Comparison of ENCODE assay signal across 9 cellular contexts in genomic region chr17:7041607-7042506, GRCh38. TPM values are rescaled to one million over a fixed set of nuclear protein-coding genes. Genes with fewer than 3 reads are reported as not detected.
DNase-seq lines count a peak whose midpoint lies in the region; ATAC-seq, FAIRE-seq and TF ChIP-seq lines count a peak whose summit lies in the region.
"Had no signal": no experiment of that assay in that cellular context is flagged by ENCODE, and none has a peak within 500 bp of the region (broad histone marks: within the 10 kb centered on the region; RNA-seq: fewer than 3 reads in every experiment).

No MANE protein-coding gene starts in this region.

- TF ChIP-seq CTCF in A549 (IDR thresholded peaks at IDR 0.05) (no peak), H9 (conservative IDR thresholded peaks at IDR 0.05) (no peak), choroid plexus epithelial cell (conservative IDR thresholded peaks at IDR 0.05; ENCODE audit: low read depth, low read length) (no peak)

- H4K91ac ChIP-seq in H9 (ENCODE audit: insufficient read length, low read depth, low read length), result no peak overlapping the region

- H3K27me3 ChIP-seq in H9 (ENCODE audit: insufficient read depth, low read length) (peaks cover 6% of the 10 kb centered on the region), mesendoderm (ENCODE audit: insufficient read depth, low read length, poor library complexity) (peaks cover 7% of the 10 kb centered on the region)

- H3K79me2 ChIP-seq in H9 (ENCODE audit: insufficient read depth, low read length), result no peaks in the 10 kb centered on the region
- H3K79me2 ChIP-seq in mesendoderm (ENCODE audit: control insufficient read depth, insufficient read depth, low read length), result no peaks in the 10 kb centered on the region

- H2BK5ac ChIP-seq in H9 (ENCODE audit: insufficient read length, low read length) (no peak overlapping the region), mesendoderm (ENCODE audit: low read length) (no peak overlapping the region)

- no peaks in the 10 kb centered on the region for H3K36me3 ChIP-seq in mesendoderm (ENCODE audit: control insufficient read depth, insufficient read depth, low read length)

- H3K27me3 Mint-ChIP-seq in H9 (ENCODE audit: low read depth), result peaks cover 84% of the 10 kb centered on the region

- peak in 1 of 2 experiments; percentile 6; a peak in 1 of 6 replicates for ATAC-seq in A549
- no peak for ATAC-seq in GM21529 (IDR thresholded peaks at IDR 0.05; ENCODE audit: unreplicated experiment)

- FAIRE-seq in A549 (lab: Jason Lieb, UNC), result no peak
- FAIRE-seq: RCC 7860 had no signal

- no peak overlapping the region for H3K27ac Mint-ChIP-seq in H9

- no peak overlapping the region for H3K4me3 ChIP-seq in A549
- peak overlapping the region; percentile 53 for H3K4me3 ChIP-seq in choroid plexus epithelial cell (ENCODE audit: low read depth, low read length)
- H3K4me3 ChIP-seq in mesendoderm (ENCODE audit: low read length), result no peak overlapping the region

- H2BK120ac ChIP-seq in H9 (ENCODE audit: low read depth, low read length, poor library complexity, severe bottlenecking) (no peak overlapping the region), mesendoderm (ENCODE audit: low read depth, low read length) (no peak overlapping the region)

- H3K4ac ChIP-seq in H9 (ENCODE audit: low read depth, low read length) (no peak overlapping the region), mesendoderm (ENCODE audit: low read depth, low read length) (no peak overlapping the region)

- H3K4me1 ChIP-seq in A549 (peaks cover 26% of the 10 kb centered on the region), H9 (ENCODE audit: insufficient read depth, low read length) (no peaks in the 10 kb centered on the region), mesendoderm (ENCODE audit: control insufficient read depth, low read depth, low read length) (peaks cover 2% of the 10 kb centered on the region)

- H3K56ac ChIP-seq in H9 (ENCODE audit: insufficient read length, low read depth, low read length) (no peak overlapping the region), mesendoderm (ENCODE audit: low read length) (peak overlapping the region; percentile 83)

- H3K18ac ChIP-seq in H9 (ENCODE audit: insufficient read length, low read depth, low read length), result no peak overlapping the region
- H3K18ac ChIP-seq in mesendoderm (ENCODE audit: low read length), result no peak overlapping the region

- H3K4me3 Mint-ChIP-seq in H9, result peak overlapping the region; percentile 56 to 81

- peaks cover 33% of the 10 kb centered on the region for H3K23me2 ChIP-seq in H9 (ENCODE audit: insufficient read length, low read depth, low read length, poor library complexity, severe bottlenecking)

- no peak for DNase-seq in A549 (ENCODE audit: low read depth in 1 of 2, low spot score in 1 of 2)
- peak; percentile 76 for DNase-seq in H9
- DNase-seq in choroid plexus epithelial cell (ENCODE audit: low read depth), result no peak
- DNase-seq in mesendoderm, result peak; percentile 81
- DNase-seq in T1000 (lab: John Stamatoyannopoulos, UW), result no peak
- no peak for DNase-seq in posterior vena cava (ENCODE audit: low spot score)
- DNase-seq in dedifferentiated amniotic fluid mesenchymal stem cell (ENCODE audit: extremely low spot score), result no peak

- H2BK12ac ChIP-seq in H9 (ENCODE audit: insufficient read length, low read depth, low read length), result no peak overlapping the region

- TF ChIP-seq POLR2A in A549 (IDR thresholded peaks at IDR 0.05; ENCODE audit: low read length), result 0 out of 2 replicates have a peak, but pooled peaks have one; percentile 5

- H3K14ac ChIP-seq in H9 (ENCODE audit: insufficient read depth, low read length), result no peak overlapping the region; the same call in 1 of the 2 replicates

- H4K8ac ChIP-seq in H9 (replicated peaks; ENCODE audit: insufficient read length, low read depth, low read length), result no peak overlapping the region
- no peak overlapping the region for H4K8ac ChIP-seq in mesendoderm (ENCODE audit: low read depth, low read length)

- H3K4me2 ChIP-seq in A549, result no peak overlapping the region
- H3K4me2 ChIP-seq in H9 (ENCODE audit: insufficient read depth, insufficient read length, low read length), result peak overlapping the region; percentile 77
- peak overlapping the region; percentile 42 for H3K4me2 ChIP-seq in mesendoderm (ENCODE audit: low read length)

- H2AFZ ChIP-seq in H9 (ENCODE audit: low read length), result no peak overlapping the region

- intact Hi-C loops in posterior vena cava (cut with DNase I), result loop anchor here in 1 of 2 donors (10.0 kb wide), 2 partner anchors 123 to 243 kb away; partner anchors contain the start of gene SLC2A4

- H4K5ac ChIP-seq in H9 (ENCODE audit: insufficient read length, low read depth, low read length) (no peak overlapping the region), mesendoderm (ENCODE audit: low read length) (no peak overlapping the region)

- H3K9me3 Mint-ChIP-seq in H9, result no peaks in the 10 kb centered on the region

- no peak for TF ChIP-seq EP300 in A549 (IDR thresholded peaks at IDR 0.05)

- H4K20me1 ChIP-seq in H9 (ENCODE audit: control insufficient read depth, insufficient read depth, insufficient read length), result no peaks in the 10 kb centered on the region

- H3K23ac ChIP-seq in H9 (ENCODE audit: insufficient read length, low read depth, low read length) (no peak overlapping the region), mesendoderm (ENCODE audit: low read length) (peak overlapping the region; percentile 45)

- POLR2A ChIA-PET in A549 (lab: Yijun Ruan, JAX), result interaction anchor here (0.6 kb wide), 1 partner anchor 91 kb away, joined by 3 read pairs; no protein-coding TSS in a partner anchor

- CTCF ChIA-PET in A549 (lab: Yijun Ruan, JAX), result interaction anchor here (0.9 to 34.0 kb wide), 6 partner anchors 13 to 376 kb away, joined by 5 to 1477 read pairs (median 71); partner anchors contain the start of genes ASGR1 and ASGR2

- H3K79me1 ChIP-seq in H9 (ENCODE audit: insufficient read depth, low read depth, low read length, poor library complexity, severe bottlenecking) (no peaks in the 10 kb centered on the region), mesendoderm (ENCODE audit: low read length) (no peaks in the 10 kb centered on the region)

- H2AK5ac ChIP-seq in H9 (ENCODE audit: insufficient read length, low read length) (no peak overlapping the region), mesendoderm (ENCODE audit: low read length) (no peak overlapping the region)

- no peak for TF ChIP-seq RAD21 in A549 (conservative IDR thresholded peaks at IDR 0.05 in 1 of 2, IDR thresholded peaks at IDR 0.05 in 1 of 2)

- no peak overlapping the region for H3T11ph ChIP-seq in H9 (ENCODE audit: low read length)

- H3K4me1 Mint-ChIP-seq in H9, result peaks cover 25 to 37% of the 10 kb centered on the region in 2 experiments

- 76% methylated on average over 32 of the region's 44 CpGs for WGBS in A549 (ENCODE audit: missing lambda C conversion rate)
- no CpG with 5 or more reads among the region's 44 CpGs for WGBS in H9 (ENCODE audit: extremely low coverage, insufficient read length, low lambda C conversion rate)
- WGBS in mesendoderm (ENCODE audit: extremely low coverage, insufficient coverage, low lambda C conversion rate), result no CpG with 5 or more reads among the region's 44 CpGs

- no peak overlapping the region for H2BK20ac ChIP-seq in H9 (ENCODE audit: low read depth, low read length, poor library complexity, severe bottlenecking)

- no peaks in the 10 kb centered on the region; a peak in 1 of 7 replicates for H3K36me3 Mint-ChIP-seq in H9 (ENCODE audit: insufficient read depth in 1 of 3, low read depth in 3 of 3)

- no peak overlapping the region for H3K9ac ChIP-seq in H9 (ENCODE audit: extremely low read depth, insufficient read length, low read length)
- H3K9ac ChIP-seq in mesendoderm (ENCODE audit: low read length), result peak overlapping the region; percentile 64

- H2BK15ac ChIP-seq in H9 (ENCODE audit: low read depth, low read length), result no peak overlapping the region
- no peak overlapping the region for H2BK15ac ChIP-seq in mesendoderm (replicated peaks; ENCODE audit: low read depth)

- H3K27ac ChIP-seq in A549 (no peak overlapping the region), H9 (ENCODE audit: insufficient read length, low read depth, low read length) (no peak overlapping the region), mesendoderm (ENCODE audit: low read depth, low read length) (peak overlapping the region; percentile 46)

- no peaks in the 10 kb centered on the region for H3K9me3 ChIP-seq in A549
- no peaks in the 10 kb centered on the region for H3K9me3 ChIP-seq in H9 (ENCODE audit: control insufficient read depth, low read depth, low read length)

RNA-seq across cellular contexts. Expression of gene SLC16A11, which starts 2.0 kb away (rescaled TPM):
- not detected in 2 replicates for polyA plus RNA-seq in A549 (2011; rRNA removed)
- polyA plus RNA-seq in A549 (2012; cell fraction: cytosol; rRNA removed), result not detected in 2 replicates
- polyA plus RNA-seq in A549 (2012; cell fraction: nucleus; rRNA removed), result 0.08 TPM in 1 of 2 replicates, not detected in the other
- polyA plus RNA-seq in A549 (2017; fragmentation: RNase III; extraction: RNeasy Plus Mini Kit Qiagen cat#74134 plus additional on column Dnase treatment), result not detected in 3 replicates
- not detected in 2 replicates for polyA minus RNA-seq in A549 (2011; rRNA and poly(A)+ RNA removed)
- 0.13 TPM in 1 of 2 replicates, not detected in the other for total RNA-seq in H9 (2021)
- polyA plus RNA-seq in mesendoderm (2013, experiment 1 of 2), result 0.06 TPM
- polyA plus RNA-seq in mesendoderm (2013, experiment 2 of 2), result 0.03 TPM
- total RNA-seq in posterior vena cava, result 1 to 10 TPM in 1 of 2 donors, under 1 TPM in 1; 0.52 to 1.3 TPM

RNA-seq across cellular contexts. Expression of gene SLC16A13, which starts 6.0 kb away (rescaled TPM):
- 6.2 and 8.0 TPM in 2 replicates for polyA plus RNA-seq in A549 (2011; rRNA removed)
- polyA plus RNA-seq in A549 (2012; cell fraction: cytosol; rRNA removed), result 7.9 and 11.7 TPM in 2 replicates
- 16.2 and 19.5 TPM in 2 replicates for polyA plus RNA-seq in A549 (2012; cell fraction: nucleus; rRNA removed)
- 6.2 to 10.9 TPM (median 10.4 TPM) in 3 replicates for polyA plus RNA-seq in A549 (2017; fragmentation: RNase III; extraction: RNeasy Plus Mini Kit Qiagen cat#74134 plus additional on column Dnase treatment)
- polyA minus RNA-seq in A549 (2011; rRNA and poly(A)+ RNA removed), result 8.2 and 8.4 TPM in 2 replicates
- 6.1 and 6.8 TPM in 2 replicates for total RNA-seq in H9 (2021)
- polyA plus RNA-seq in mesendoderm (2013, experiment 1 of 2), result 5.8 TPM
- 5.3 TPM for polyA plus RNA-seq in mesendoderm (2013, experiment 2 of 2)
- 1 to 10 TPM; 1.5 to 1.6 TPM for total RNA-seq in posterior vena cava

RNA-seq across cellular contexts. Expression of gene BCL6B, which starts 19.0 kb away (rescaled TPM):
- polyA plus RNA-seq in A549 (2011; rRNA removed), result 0.16 TPM in 1 of 2 replicates, not detected in the other
- polyA plus RNA-seq in A549 (2012; cell fraction: cytosol; rRNA removed), result 0.01 TPM in 1 of 2 replicates, not detected in the other
- polyA plus RNA-seq in A549 (2012; cell fraction: nucleus; rRNA removed), result 0.02 and 0.05 TPM in 2 replicates
- polyA plus RNA-seq in A549 (2017; fragmentation: RNase III; extraction: RNeasy Plus Mini Kit Qiagen cat#74134 plus additional on column Dnase treatment), result 0.03 to 0.04 TPM in 2 of 3 replicates, not detected in the other
- polyA minus RNA-seq in A549 (2011; rRNA and poly(A)+ RNA removed), result not detected in 2 replicates
- total RNA-seq in H9 (2021), result 3.3 and 4.9 TPM in 2 replicates
- polyA plus RNA-seq in mesendoderm (2013, experiment 1 of 2), result 0.87 TPM
- 1.1 TPM for polyA plus RNA-seq in mesendoderm (2013, experiment 2 of 2)
- 10 to 100 TPM; 21.2 to 29.7 TPM for total RNA-seq in posterior vena cava

RNA-seq across cellular contexts. Expression of gene RNASEK, which starts 29.4 kb away (rescaled TPM):
- polyA plus RNA-seq in A549 (2011; rRNA removed) (185 and 210 TPM in 2 replicates), A549 (2017; fragmentation: RNase III; extraction: RNeasy Plus Mini Kit Qiagen cat#74134 plus additional on column Dnase treatment) (388 to 426 TPM (median 424 TPM) in 3 replicates)
- polyA plus RNA-seq in A549 (2012; cell fraction: cytosol; rRNA removed), result 152 and 203 TPM in 2 replicates
- polyA plus RNA-seq in A549 (2012; cell fraction: nucleus; rRNA removed), result 129 and 138 TPM in 2 replicates
- polyA minus RNA-seq in A549 (2011; rRNA and poly(A)+ RNA removed), result 81.0 and 92.3 TPM in 2 replicates
- total RNA-seq in H9 (2021) (161 and 167 TPM in 2 replicates), posterior vena cava (100 to 1,000 TPM; 153 to 154 TPM)
- polyA plus RNA-seq in mesendoderm (2013, experiment 1 of 2), result 250 TPM
- 245 TPM for polyA plus RNA-seq in mesendoderm (2013, experiment 2 of 2)

RNA-seq across cellular contexts. Expression of gene CLEC10A, which starts 38.2 kb away (rescaled TPM):
- polyA plus RNA-seq in A549 (2011; rRNA removed) (not detected in 2 replicates), A549 (2017; fragmentation: RNase III; extraction: RNeasy Plus Mini Kit Qiagen cat#74134 plus additional on column Dnase treatment) (not detected in 3 replicates)
- not detected in 2 replicates for polyA plus RNA-seq in A549 (2012; cell fraction: cytosol; rRNA removed)
- polyA plus RNA-seq in A549 (2012; cell fraction: nucleus; rRNA removed), result not detected in 2 replicates
- not detected in 2 replicates for polyA minus RNA-seq in A549 (2011; rRNA and poly(A)+ RNA removed)
- total RNA-seq in H9 (2021) (not detected in 2 replicates), posterior vena cava (10 to 100 TPM in 1 of 2 donors, 1 to 10 TPM in 1; 5.9 to 13.9 TPM)
- polyA plus RNA-seq in mesendoderm (2013, experiment 1 of 2), result not detected
- not detected for polyA plus RNA-seq in mesendoderm (2013, experiment 2 of 2)

Comparison
In these comparisons a context has a peak if more than half of its experiments do, and no peak if none do; other contexts are left out.
1. DNase-seq: peak in H9 (single experiment) and mesendoderm (single experiment); none in A549 (0 of 2), choroid plexus epithelial cell (single experiment), T1000 (single experiment), posterior vena cava (single experiment) and dedifferentiated amniotic fluid mesenchymal stem cell (single experiment).